In the genomic region with DNA sequence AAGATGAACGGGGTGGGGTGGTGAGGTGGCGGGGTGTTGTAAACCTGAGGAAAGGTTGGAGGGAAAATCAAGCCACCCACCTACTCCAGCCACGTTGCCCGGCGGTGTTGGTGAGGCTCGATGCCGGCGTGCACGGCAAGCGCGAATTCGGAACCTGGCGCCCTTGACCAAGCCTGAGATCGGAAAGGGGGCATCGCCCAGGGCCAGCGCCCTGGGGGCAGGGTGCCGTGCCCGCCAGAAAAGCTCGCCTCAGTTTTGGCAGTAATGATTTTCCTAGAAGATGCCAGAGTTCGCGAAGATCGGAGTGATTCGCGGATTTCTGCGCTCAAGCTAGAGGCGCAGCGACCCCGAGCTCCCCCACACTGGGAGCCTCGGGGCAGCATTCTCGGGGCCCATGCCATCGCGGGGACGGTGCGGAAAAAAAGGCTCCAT, we compare ENCODE assay signal across 10 cellular contexts. TPM values are rescaled to one million over a fixed set of nuclear protein-coding genes. Genes with fewer than 3 reads are reported as not detected.
DNase-seq lines count a peak whose midpoint lies in the region; ATAC-seq and TF ChIP-seq lines count a peak whose summit lies in the region.
"Had no signal": no experiment of that assay in that cellular context is flagged by ENCODE, and none has a peak within 500 bp of the region (broad histone marks: within the 10 kb centered on the region; RNA-seq: fewer than 3 reads in every experiment).

No MANE protein-coding gene starts in this region.

- ATAC-seq in memory B cell (ENCODE audit: low read depth): no peak

- TF ChIP-seq CTCF in testis (IDR thresholded peaks at IDR 0.05): no peak

- H3K27ac Mint-ChIP-seq in memory B cell: no peak overlapping the region

- H3K4me1 ChIP-seq in HUES48 (ENCODE audit: control insufficient read depth, insufficient read depth, low read length) (peaks cover 39% of the 10 kb centered on the region), ectodermal cell (ENCODE audit: control insufficient read depth, insufficient read depth, low read length) (no peaks in the 10 kb centered on the region), testis (no peaks in the 10 kb centered on the region)

- H3K27ac ChIP-seq in HUES48 (ENCODE audit: low read depth, low read length): no peak overlapping the region
- no peak overlapping the region for H3K27ac ChIP-seq in ectodermal cell (ENCODE audit: insufficient read depth, low read depth, low read length, poor library complexity, severe bottlenecking)
- H3K27ac ChIP-seq in testis: peak overlapping the region in 1 of 2 donors; percentile 60

- peaks cover 2% of the 10 kb centered on the region for H3K36me3 Mint-ChIP-seq in memory B cell

- no peaks in the 10 kb centered on the region for H3K9me3 ChIP-seq in HUES48 (ENCODE audit: control insufficient read depth, insufficient read depth, low read length)
- no peaks in the 10 kb centered on the region for H3K9me3 ChIP-seq in ectodermal cell (ENCODE audit: control insufficient read depth, low read length)
- no peaks in the 10 kb centered on the region for H3K9me3 ChIP-seq in testis

- H3K27me3 ChIP-seq in HUES48 (ENCODE audit: control insufficient read depth, insufficient read depth, low read length) (peaks cover 64% of the 10 kb centered on the region), ectodermal cell (ENCODE audit: control insufficient read depth, insufficient read depth, low read length, poor library complexity, severe bottlenecking) (peaks cover 58% of the 10 kb centered on the region), testis (no peaks in the 10 kb centered on the region)

- H3K4me3 Mint-ChIP-seq in memory B cell: peak overlapping the region; percentile 59

- peaks cover 3% of the 10 kb centered on the region for H3K4me1 Mint-ChIP-seq in memory B cell

- peak overlapping the region; percentile 41 for H3K9ac ChIP-seq in HUES48 (ENCODE audit: low read depth, low read length)

- no peaks in the 10 kb centered on the region for H3K36me3 ChIP-seq in HUES48 (ENCODE audit: control insufficient read depth, insufficient read depth, low read length)
- H3K36me3 ChIP-seq in ectodermal cell (ENCODE audit: control insufficient read depth, insufficient read depth, low read length): no peaks in the 10 kb centered on the region
- no peaks in the 10 kb centered on the region for H3K36me3 ChIP-seq in testis (ENCODE audit: low read depth, missing control alignments)

- no peaks in the 10 kb centered on the region for H3K9me3 Mint-ChIP-seq in memory B cell

- 11 to 12% methylated on average over 34 of the region's 34 CpGs for WGBS in ectodermal cell, 2 experiments
- WGBS in testis, 2 donors: 2 to 13% methylated on average over 2 to 34 of the region's 34 CpGs

- intact Hi-C loops in testis (cut with DNase I; ENCODE audit: low total_unique reads): no loop called here

- peaks cover 30% of the 10 kb centered on the region for H3K27me3 Mint-ChIP-seq in memory B cell

- peak overlapping the region; percentile 74 for H3K4me3 ChIP-seq in HUES48 (ENCODE audit: low read depth, low read length)
- peak overlapping the region; percentile 63 for H3K4me3 ChIP-seq in ectodermal cell (ENCODE audit: insufficient read depth, low read depth, low read length)
- peak overlapping the region; percentile 54 to 67 for H3K4me3 ChIP-seq in testis

- TF ChIP-seq POLR2A in testis (IDR thresholded peaks at IDR 0.05) (no peak), erythroblast (IDR thresholded peaks at IDR 0.05; ENCODE audit: low read length) (no peak)

- DNase-seq in memory B cell (ENCODE audit: low spot score in 2 of 2): no peak
- no peak for DNase-seq in testis
- no peak for DNase-seq in NCI-H2107 (lab: John Stamatoyannopoulos, UW)
- DNase-seq in effector CD8-positive, alpha-beta T cell (lab: John Stamatoyannopoulos, UW): no peak
- DNase-seq in NCI-H510A treated with DMSO at 0.1 percent for 48 hours (lab: John Stamatoyannopoulos, UW): no peak
- no peak for DNase-seq in erythroblast (lab: John Stamatoyannopoulos, UW)
- DNase-seq: activated effector memory CD4-positive, alpha-beta T cell treated with Interleukin-2 at 50 U/mL for 16 hours; stimulated activated CD4-positive, alpha-beta T cell treated with anti-CD3 and anti-CD28 coated beads, Interleukin-4, amount 100 ng/mL, for 4 hours had no signal

RNA-seq across cellular contexts. Expression of a gene that starts 0.8 kb away (rescaled TPM):
- 12.2 TPM for polyA plus RNA-seq in ectodermal cell (2013, experiment 1 of 4)
- polyA plus RNA-seq in ectodermal cell (2013, experiment 2 of 4): 10.7 TPM
- polyA plus RNA-seq in ectodermal cell (2013, experiment 3 of 4): 6.8 TPM
- 7.8 TPM for polyA plus RNA-seq in ectodermal cell (2013, experiment 4 of 4)
- total RNA-seq in testis: 10 to 100 TPM in 1 of 2 donors, 1 to 10 TPM in 1; 4.7 to 11.3 TPM
- polyA plus RNA-seq in testis (ENCODE audit: insufficient read depth, low read depth, low replicate concordance): 8.6 TPM
